ENCODE assay signal across 13 cellular contexts in the genomic region with DNA sequence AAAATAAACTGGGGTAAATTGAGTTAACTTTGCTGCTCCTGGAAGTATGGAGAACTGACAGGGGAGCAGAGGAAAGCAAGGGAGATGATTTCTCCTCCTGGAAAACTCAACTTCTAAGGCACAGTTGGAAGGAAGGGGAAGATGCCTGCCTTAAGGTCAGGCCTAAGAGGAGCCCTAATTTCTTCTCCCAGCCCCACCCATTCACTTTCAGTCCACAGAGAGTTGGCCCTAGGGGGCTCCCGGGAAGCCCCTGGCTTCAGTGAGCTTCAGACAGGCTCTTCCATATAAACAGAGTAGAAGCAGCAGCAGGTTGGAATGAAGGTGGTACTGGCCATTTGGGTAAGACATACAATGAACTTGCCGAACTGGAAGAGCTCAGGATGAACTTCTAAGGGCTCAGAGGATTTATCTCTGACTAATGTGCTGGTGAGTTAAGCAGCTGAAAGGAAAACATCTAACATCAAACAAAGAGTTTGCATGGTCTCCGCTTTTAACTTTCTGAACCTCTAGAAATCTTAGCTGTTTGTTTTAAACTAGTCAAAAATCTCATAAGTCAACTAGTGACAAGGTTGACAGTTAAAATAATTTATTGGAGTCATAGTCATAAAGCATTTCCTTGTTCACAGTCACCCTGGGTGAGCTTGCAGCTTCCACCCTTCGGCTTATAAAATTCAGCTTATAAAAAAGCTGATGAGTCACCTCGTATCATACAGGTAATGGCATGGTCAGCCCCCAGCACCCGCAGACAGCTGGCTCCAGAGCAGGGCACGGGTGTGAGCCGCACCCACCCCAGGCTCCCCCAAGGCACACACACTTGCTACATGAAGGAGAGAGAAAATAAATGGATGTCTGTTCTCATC. TPM values are rescaled to one million over a fixed set of nuclear protein-coding genes. Genes with fewer than 3 reads are reported as not detected.
DNase-seq lines count a peak whose midpoint lies in the region; ATAC-seq and TF ChIP-seq lines count a peak whose summit lies in the region.
"Had no signal": no experiment of that assay in that cellular context is flagged by ENCODE, and none has a peak within 500 bp of the region (broad histone marks: within the 10 kb centered on the region; RNA-seq: fewer than 3 reads in every experiment).

No MANE protein-coding gene starts in this region.

- no peak for TF ChIP-seq EP300 in gastroesophageal sphincter (IDR thresholded peaks at IDR 0.05)

- no peaks in the 10 kb centered on the region for H3K27me3 ChIP-seq in HCT116 (ENCODE audit: insufficient read depth, low read length)
- H3K27me3 ChIP-seq in gastrocnemius medialis, result peaks cover 0 to 3% (median 1%) of the 10 kb centered on the region in 3 donors
- peaks cover 23% of the 10 kb centered on the region for H3K27me3 ChIP-seq in gastroesophageal sphincter
- H3K27me3 ChIP-seq: neural progenitor cell had no signal

- RAD21 ChIA-PET in HCT116 (lab: Charles Lee; ENCODE audit: low non-redundant PET in 1 of 2, low total read pairs in 2 of 2, uncharacterized antibody in 2 of 2, unreplicated experiment in 2 of 2), result interaction anchor here in 1 of 2 experiments (1.1 to 1.4 kb wide), 2 partner anchors 9 to 10 kb away, joined by 3 to 4 read pairs; no protein-coding TSS in a partner anchor

- no peaks in the 10 kb centered on the region for H4K20me1 ChIP-seq in HCT116 (ENCODE audit: insufficient read depth)

- H3K27ac ChIP-seq in HCT116 (ENCODE audit: low read depth, low read length), result peak overlapping the region; percentile 100
- H3K27ac ChIP-seq in gastrocnemius medialis, result peak overlapping the region in 1 of 4 donors; percentile 1
- H3K27ac ChIP-seq in gastroesophageal sphincter, result no peak overlapping the region
- H3K27ac ChIP-seq: neural progenitor cell had no signal

- peaks cover 95% of the 10 kb centered on the region for H3K79me2 ChIP-seq in HCT116 (ENCODE audit: insufficient read depth, low read length)

- 33 to 41% methylated on average over 6 to 8 of the region's 8 CpGs for WGBS in gastroesophageal sphincter (ENCODE audit: low coverage in 1 of 2), 2 donors

- H2AFZ ChIP-seq in HCT116 (ENCODE audit: low read depth, low read length, poor library complexity, severe bottlenecking), result no peak overlapping the region
- H2AFZ ChIP-seq: GM23338, neural progenitor cell had no signal

- H3K9me3 ChIP-seq in HCT116 (ENCODE audit: control insufficient read depth in 1 of 2, insufficient read depth in 1 of 2, low read depth in 1 of 2, low read length in 2 of 2), result no peaks in the 10 kb centered on the region
- no peaks in the 10 kb centered on the region for H3K9me3 ChIP-seq in gastrocnemius medialis
- H3K9me3 ChIP-seq in gastroesophageal sphincter, result no peaks in the 10 kb centered on the region

- H3K36me3 ChIP-seq in HCT116 (ENCODE audit: control insufficient read depth in 1 of 2, insufficient read depth in 2 of 2, low read length in 2 of 2) (peaks cover 0 to 15% of the 10 kb centered on the region in 2 experiments; a peak in 2 of 4 replicates), gastrocnemius medialis (no peaks in the 10 kb centered on the region), gastroesophageal sphincter (no peaks in the 10 kb centered on the region)
- H3K36me3 ChIP-seq: neural progenitor cell had no signal

- peaks cover 94 to 100% of the 10 kb centered on the region in 2 experiments for H3K4me1 ChIP-seq in HCT116 (ENCODE audit: control insufficient read depth in 1 of 2, insufficient read depth in 2 of 2, low read length in 2 of 2)
- H3K4me1 ChIP-seq in gastrocnemius medialis, result peaks cover 3 to 10% of the 10 kb centered on the region in 2 donors
- peaks cover 0 to 15% (median 9%) of the 10 kb centered on the region in 3 donors for H3K4me1 ChIP-seq in gastroesophageal sphincter
- H3K4me1 ChIP-seq: neural progenitor cell had no signal

- BruUV-seq in HCT116 (replicated peaks; lab: Mats Ljungman, UMichigan), result no TSS peak

- no peak for TF ChIP-seq POLR2A in HCT116 (IDR thresholded peaks at IDR 0.05; ENCODE audit: borderline replicate concordance, extremely low read depth, insufficient read depth, insufficient read length)
- TF ChIP-seq POLR2A in gastrocnemius medialis (IDR thresholded peaks at IDR 0.05), result no peak
- no peak for TF ChIP-seq POLR2A in gastroesophageal sphincter (IDR thresholded peaks at IDR 0.05)

- H3K4me3 ChIP-seq in HCT116 (replicated peaks in 1 of 2; ENCODE audit: low read depth in 1 of 2, low read length in 2 of 2), result peak overlapping the region; percentile 4 to 15; a peak in 3 of 4 replicates
- no peak overlapping the region for H3K4me3 ChIP-seq in gastrocnemius medialis
- H3K4me3 ChIP-seq in gastroesophageal sphincter, result no peak overlapping the region
- H3K4me3 ChIP-seq: GM23338, neural progenitor cell had no signal

- H3K9ac ChIP-seq in HCT116 (ENCODE audit: low read length), result peak overlapping the region; percentile 78
- H3K9ac ChIP-seq: neural progenitor cell had no signal

- H3K4me2 ChIP-seq in HCT116 (ENCODE audit: low read length), result peak overlapping the region; percentile 65
- H3K4me2 ChIP-seq: GM23338, neural progenitor cell had no signal

- peak; percentile 23 for DNase-seq in ACHN
- DNase-seq in HCT116 (ENCODE audit: low read depth, low spot score), result peak; percentile 97
- DNase-seq in amniotic epithelial cell (ENCODE audit: low read depth), result peak; percentile 53
- DNase-seq in lung microvascular endothelial cell (ENCODE audit: low read depth in 2 of 2), result peak; percentile 64 to 86
- DNase-seq in gastrocnemius medialis, result no peak
- DNase-seq: activated CD4-positive, alpha-beta T cell treated with anti-CD3 and anti-CD28 coated beads, Interleukin-2, amount 50 U/mL, for 1 hour; NCI-H187 treated with DMSO at 0.1 percent for 48 hours had no signal

- in situ Hi-C loops in ACHN (cut with HindIII; ENCODE audit: low pct_ligation_motif_present, low pct_unique_long_range_greater_than_20kb, low sequenced_read_pairs), result no loop called here
- in situ Hi-C loops in gastrocnemius medialis (cut with MboI; ENCODE audit: low sequenced_read_pairs in 4 of 4), result no loop called here

- ATAC-seq in HCT116, result peak; percentile 68
- no peak for ATAC-seq in gastrocnemius medialis
- no peak for ATAC-seq in GM21576 (IDR thresholded peaks at IDR 0.05; ENCODE audit: unreplicated experiment)
- no peak for ATAC-seq in gastroesophageal sphincter
- ATAC-seq in GM21786 (IDR thresholded peaks at IDR 0.05; ENCODE audit: unreplicated experiment), result no peak
- ATAC-seq: GM23338; stimulated activated effector memory CD8-positive, alpha-beta T cell treated with anti-CD3 and anti-CD28 coated beads, Interleukin-12 subunit alpha, Interleukin-12 subunit beta, amount 100 ng/mL, for 72 hours had no signal

- TF ChIP-seq CTCF in HCT116 (IDR thresholded peaks at IDR 0.05 in 2 of 3, conservative IDR thresholded peaks at IDR 0.05 in 1 of 3; ENCODE audit: borderline replicate concordance in 1 of 3, insufficient read depth in 1 of 3, low read depth in 2 of 3, low read length in 2 of 3) (no peak), gastrocnemius medialis (IDR thresholded peaks at IDR 0.05 in 4 of 5, conservative IDR thresholded peaks at IDR 0.05 in 1 of 5) (no peak), gastroesophageal sphincter (IDR thresholded peaks at IDR 0.05) (no peak)

- intact Hi-C loops in HCT116 (cut with micrococcal nuclease) (loop anchor here (2.0 kb wide), 1 partner anchor 43 kb away; no protein-coding TSS in a partner anchor), gastrocnemius medialis (cut with DNase I; ENCODE audit: low total_unique reads) (no loop called here)

- POLR2A ChIA-PET in HCT116 (lab: Charles Lee), result interaction anchor here (0.6 to 2.6 kb wide), 5 partner anchors 10 to 102 kb away, joined by 3 to 37 read pairs (median 3); partner anchors contain the start of gene MALL

- CTCF ChIA-PET in HCT116 (lab: Charles Lee), result interaction anchor here (1.3 to 2.5 kb wide), 2 partner anchors 10 to 51 kb away, joined by 3 to 41 read pairs; partner anchors contain the start of gene MALL

- H3K9me2 ChIP-seq in HCT116 (ENCODE audit: insufficient read depth), result no peaks in the 10 kb centered on the region

- TF ChIP-seq RAD21 in HCT116 (IDR thresholded peaks at IDR 0.05; ENCODE audit: low read depth), result no peak

TF ChIP-seq in HCT116, 20 proteins besides CTCF, POLR2A, EP300 and RAD21:
- no peak for TF ChIP-seq ELF1 (IDR thresholded peaks at IDR 0.05; ENCODE audit: borderline replicate concordance, low read depth)
- peak; percentile 96 for TF ChIP-seq TCF7L2 (IDR thresholded peaks at IDR 0.05; ENCODE audit: borderline replicate concordance, extremely low read depth, insufficient read depth, insufficient read length)
- peak; percentile 51 for TF ChIP-seq ZBTB33 (IDR thresholded peaks at IDR 0.05; ENCODE audit: extremely low read depth, insufficient replicate concordance, low read length)
- peak; percentile 73 for TF ChIP-seq POLR2AphosphoS5 (IDR thresholded peaks at IDR 0.05; ENCODE audit: low read depth, low read length)
- peak; percentile 58 for TF ChIP-seq YY1 (IDR thresholded peaks at IDR 0.05; ENCODE audit: extremely low read depth, insufficient replicate concordance, low read depth, low read length)
- TF ChIP-seq JUND (IDR thresholded peaks at IDR 0.05), result no peak

RNA-seq across cellular contexts. Expression of gene MALL, which starts 9.8 kb away (rescaled TPM):
- total RNA-seq in HCT116 (2021; ENCODE audit: unreplicated experiment) (223 TPM), lung microvascular endothelial cell (13.7 and 46.0 TPM in 2 replicates), gastrocnemius medialis (1 to 10 TPM; 1.7 to 3.8 (median 2.5) TPM), gastroesophageal sphincter (10 to 100 TPM in 3 of 4 donors, 1 to 10 TPM in 1; 2.5 to 28.3 (median 14.8) TPM)
- polyA plus RNA-seq in HCT116 (2012), result 92.3 and 120 TPM in 2 replicates

Comparison
In these comparisons a context has a peak if more than half of its experiments do, and no peak if none do; other contexts are left out.
1. DNase-seq: peak in ACHN (single experiment), HCT116 (single experiment), amniotic epithelial cell (single experiment) and lung microvascular endothelial cell (2 of 2); none in gastrocnemius medialis (0 of 2).
2. H3K4me3 ChIP-seq: peak in HCT116 (2 of 2); none in gastrocnemius medialis (0 of 4) and gastroesophageal sphincter (0 of 2).